In the genomic region with DNA sequence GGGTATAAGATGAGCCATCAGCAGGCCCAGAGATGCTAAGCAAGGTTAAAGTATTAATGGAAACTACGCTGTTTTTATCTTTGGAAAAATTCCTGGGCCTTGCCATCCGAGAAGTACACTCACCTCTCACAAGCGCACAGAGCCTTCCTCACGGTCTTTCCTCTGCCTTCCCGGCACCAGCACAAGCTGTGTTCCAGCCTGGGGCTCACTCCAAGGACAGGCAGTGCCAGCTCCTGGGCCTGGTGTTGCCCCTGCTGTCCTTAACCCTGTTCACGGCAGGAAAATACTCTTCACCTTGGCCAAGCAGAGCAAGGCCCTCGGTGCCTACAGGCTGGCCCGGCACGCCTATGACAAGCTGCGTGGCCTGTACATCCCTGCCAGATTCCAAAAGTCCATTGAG, we compare ENCODE assay signal across 30 cellular contexts. TPM values are rescaled to one million over a fixed set of nuclear protein-coding genes. Genes with fewer than 3 reads are reported as not detected.
"Had no signal": no experiment of that assay in that cellular context is flagged by ENCODE, and none has a peak within 500 bp of the region (broad histone marks: within the 10 kb centered on the region; RNA-seq: fewer than 3 reads in every experiment).

No MANE protein-coding gene starts in this region.

- H3K9me3 ChIP-seq: breast epithelium, transverse colon, uterus had no signal

- H3K9ac ChIP-seq: parathyroid adenoma had no signal

- DNase-seq: activated CD4-positive, alpha-beta T cell treated with anti-CD3 and anti-CD28 coated beads, Interleukin-2, amount 10 ng/mL, durations not matched to agents 7 days and 5 days; activated CD8-positive, alpha-beta memory T cell treated with anti-CD3 and anti-CD28 coated beads, Interleukin-2, amount 10 ng/mL, durations not matched to agents 7 days and 5 days; activated CD8-positive, alpha-beta T cell treated with anti-CD3 and anti-CD28 coated beads for 36 hours; activated naive CD8-positive, alpha-beta T cell treated with anti-CD3 and anti-CD28 coated beads for 36 hours; activated T-cell treated with anti-CD3 and anti-CD28 coated beads, Interleukin-2, amount 50 U/mL, for 1 hour; effector CD4-positive, alpha-beta T cell; foreskin keratinocyte; immature natural killer cell; midbrain; natural killer cell; small intestine; stimulated activated CD4-positive, alpha-beta T cell treated with anti-CD3 and anti-CD28 coated beads, Interleukin-2, amount 100 ng/mL, for 48 hours; stimulated activated CD8-positive, alpha-beta memory T cell treated with anti-CD3 and anti-CD28 coated beads, Interleukin-4, amount 100 ng/mL, for 48 hours; stimulated activated naive B cell treated with anti-CD40 and anti-IgM and Interleukin-4, amounts not matched to agents 10 μg/mL and 1 μg/mL and 100 μg/mL, for 72 hours; SW 1271; T-helper 2 cell; transverse colon; uterus had no signal

- H3K9me3 Mint-ChIP-seq: activated CD4-positive, alpha-beta T cell treated with anti-CD3 and anti-CD28 coated beads, Interleukin-2, amount 10 ng/mL, durations not matched to agents 7 days and 5 days; activated CD8-positive, alpha-beta T cell treated with anti-CD3 and anti-CD28 coated beads for 36 hours; activated naive CD8-positive, alpha-beta T cell treated with anti-CD3 and anti-CD28 coated beads for 36 hours; activated T-helper 17 cell treated with anti-CD3 and anti-CD28 coated beads, Interleukin-2, amount 50 U/mL, for 72 hours; dendritic cell treated with granulocyte-macrophage colony-stimulating factor and Interleukin-4, amounts not matched to agents 40 ng/mL and 50 ng/mL, for 4 days; immature natural killer cell; natural killer cell; stimulated activated naive B cell treated with anti-CD40 and anti-IgM and Interleukin-4, amounts not matched to agents 10 μg/mL and 1 μg/mL and 100 μg/mL, for 72 hours had no signal

- H3K4me1 ChIP-seq: breast epithelium, foreskin keratinocyte, parathyroid adenoma, transverse colon, uterus had no signal

- H3K27me3 Mint-ChIP-seq: activated CD4-positive, alpha-beta T cell treated with anti-CD3 and anti-CD28 coated beads, Interleukin-2, amount 10 ng/mL, durations not matched to agents 7 days and 5 days; activated CD8-positive, alpha-beta memory T cell treated with anti-CD3 and anti-CD28 coated beads, Interleukin-2, amount 10 ng/mL, durations not matched to agents 7 days and 5 days; activated CD8-positive, alpha-beta T cell treated with anti-CD3 and anti-CD28 coated beads for 36 hours; activated naive CD8-positive, alpha-beta T cell treated with anti-CD3 and anti-CD28 coated beads for 36 hours; activated T-helper 17 cell treated with anti-CD3 and anti-CD28 coated beads, Interleukin-2, amount 50 U/mL, for 72 hours; dendritic cell treated with granulocyte-macrophage colony-stimulating factor and Interleukin-4, amounts not matched to agents 40 ng/mL and 50 ng/mL, for 4 days; stimulated activated naive B cell treated with anti-CD40 and anti-IgM and Interleukin-4, amounts not matched to agents 10 μg/mL and 1 μg/mL and 100 μg/mL, for 72 hours had no signal

- H3K4me2 ChIP-seq: hepatocyte had no signal

- H3K27me3 ChIP-seq: breast epithelium, foreskin keratinocyte, hepatocyte, transverse colon, uterus had no signal

- H3K27ac ChIP-seq: breast epithelium, foreskin keratinocyte, hepatocyte, parathyroid adenoma, transverse colon, uterus, VCaP had no signal

- H3K36me3 ChIP-seq: breast epithelium, transverse colon, uterus had no signal

- H3K4me3 Mint-ChIP-seq: activated CD4-positive, alpha-beta T cell treated with anti-CD3 and anti-CD28 coated beads, Interleukin-2, amount 10 ng/mL, durations not matched to agents 7 days and 5 days; activated CD8-positive, alpha-beta memory T cell treated with anti-CD3 and anti-CD28 coated beads, Interleukin-2, amount 10 ng/mL, durations not matched to agents 7 days and 5 days; activated CD8-positive, alpha-beta T cell treated with anti-CD3 and anti-CD28 coated beads for 36 hours; activated naive CD8-positive, alpha-beta T cell treated with anti-CD3 and anti-CD28 coated beads for 36 hours; activated T-helper 17 cell treated with anti-CD3 and anti-CD28 coated beads, Interleukin-2, amount 50 U/mL, for 72 hours; dendritic cell treated with granulocyte-macrophage colony-stimulating factor and Interleukin-4, amounts not matched to agents 40 ng/mL and 50 ng/mL, for 4 days; immature natural killer cell; natural killer cell; stimulated activated naive B cell treated with anti-CD40 and anti-IgM and Interleukin-4, amounts not matched to agents 10 μg/mL and 1 μg/mL and 100 μg/mL, for 72 hours had no signal

- H3K27ac Mint-ChIP-seq: activated CD4-positive, alpha-beta T cell treated with anti-CD3 and anti-CD28 coated beads, Interleukin-2, amount 10 ng/mL, durations not matched to agents 7 days and 5 days; activated CD8-positive, alpha-beta memory T cell treated with anti-CD3 and anti-CD28 coated beads, Interleukin-2, amount 10 ng/mL, durations not matched to agents 7 days and 5 days; activated CD8-positive, alpha-beta T cell treated with anti-CD3 and anti-CD28 coated beads for 36 hours; activated naive CD8-positive, alpha-beta T cell treated with anti-CD3 and anti-CD28 coated beads for 36 hours; activated T-helper 17 cell treated with anti-CD3 and anti-CD28 coated beads, Interleukin-2, amount 50 U/mL, for 72 hours; dendritic cell treated with granulocyte-macrophage colony-stimulating factor and Interleukin-4, amounts not matched to agents 40 ng/mL and 50 ng/mL, for 4 days; immature natural killer cell; natural killer cell; stimulated activated naive B cell treated with anti-CD40 and anti-IgM and Interleukin-4, amounts not matched to agents 10 μg/mL and 1 μg/mL and 100 μg/mL, for 72 hours had no signal

- H3K4me3 ChIP-seq: breast epithelium, hepatocyte, transverse colon, uterus had no signal

- H3K4me1 Mint-ChIP-seq: activated naive CD8-positive, alpha-beta T cell treated with anti-CD3 and anti-CD28 coated beads for 36 hours; activated T-helper 17 cell treated with anti-CD3 and anti-CD28 coated beads, Interleukin-2, amount 50 U/mL, for 72 hours; stimulated activated naive B cell treated with anti-CD40 and anti-IgM and Interleukin-4, amounts not matched to agents 10 μg/mL and 1 μg/mL and 100 μg/mL, for 72 hours had no signal

- ATAC-seq: activated CD4-positive, CD25-positive, alpha-beta regulatory T cell treated with anti-CD3 and anti-CD28 coated beads, Interleukin-2, amount 50 U/mL, for 24 hours; activated CD8-positive, alpha-beta memory T cell treated with anti-CD3 and anti-CD28 coated beads, Interleukin-2, amount 10 ng/mL, durations not matched to agents 7 days and 5 days; activated CD8-positive, alpha-beta T cell treated with anti-CD3 and anti-CD28 coated beads for 36 hours; activated T-helper 17 cell treated with anti-CD3 and anti-CD28 coated beads, Interleukin-2, amount 50 U/mL, for 72 hours; foreskin keratinocyte; natural killer cell; stimulated activated naive B cell treated with anti-CD40 and anti-IgM and Interleukin-4, amounts not matched to agents 10 μg/mL and 1 μg/mL and 100 μg/mL, for 72 hours had no signal

- H3K36me3 Mint-ChIP-seq: activated CD8-positive, alpha-beta memory T cell treated with anti-CD3 and anti-CD28 coated beads, Interleukin-2, amount 10 ng/mL, durations not matched to agents 7 days and 5 days; natural killer cell had no signal

RNA-seq across cellular contexts. Expression of gene RHO, which starts 14.3 kb away (rescaled TPM):
- total RNA-seq: activated CD4-positive, alpha-beta T cell treated with anti-CD3 and anti-CD28 coated beads, Interleukin-2, amount 10 ng/mL, durations not matched to agents 7 days and 5 days; activated CD8-positive, alpha-beta memory T cell treated with anti-CD3 and anti-CD28 coated beads, Interleukin-2, amount 10 ng/mL, durations not matched to agents 7 days and 5 days; activated CD8-positive, alpha-beta T cell treated with anti-CD3 and anti-CD28 coated beads for 36 hours; activated naive CD8-positive, alpha-beta T cell treated with anti-CD3 and anti-CD28 coated beads for 36 hours; activated T-helper 17 cell treated with anti-CD3 and anti-CD28 coated beads, Interleukin-2, amount 50 U/mL, for 72 hours; foreskin keratinocyte; hepatocyte; kidney epithelial cell; liver; natural killer cell; sciatic nerve; temporal lobe; transverse colon had no signal
- polyA plus RNA-seq: esophagus, foreskin keratinocyte, immature natural killer cell, liver, small intestine had no signal

RNA-seq across cellular contexts. Expression of gene H1-8, which starts 28.9 kb away (rescaled TPM):
- total RNA-seq: activated CD4-positive, alpha-beta T cell treated with anti-CD3 and anti-CD28 coated beads, Interleukin-2, amount 10 ng/mL, durations not matched to agents 7 days and 5 days; activated CD8-positive, alpha-beta memory T cell treated with anti-CD3 and anti-CD28 coated beads, Interleukin-2, amount 10 ng/mL, durations not matched to agents 7 days and 5 days; activated CD8-positive, alpha-beta T cell treated with anti-CD3 and anti-CD28 coated beads for 36 hours; activated naive CD8-positive, alpha-beta T cell treated with anti-CD3 and anti-CD28 coated beads for 36 hours; activated T-helper 17 cell treated with anti-CD3 and anti-CD28 coated beads, Interleukin-2, amount 50 U/mL, for 72 hours; breast epithelium; foreskin keratinocyte; hepatocyte; kidney epithelial cell; liver; natural killer cell; sciatic nerve; temporal lobe; transverse colon; uterus had no signal
- polyA plus RNA-seq: esophagus, foreskin keratinocyte, hepatocyte, immature natural killer cell, liver, small intestine had no signal
